Comparison of ENCODE assay signal across 26 cellular contexts in genomic region chr1:3557366-3557765, GRCh38.
"Had no signal": no experiment of that assay in that cellular context is flagged by ENCODE, and none has a peak within 500 bp of the region (broad histone marks: within the 10 kb centered on the region; RNA-seq: fewer than 3 reads in every experiment).

No MANE protein-coding gene starts in this region.

- H3K9me3 ChIP-seq: mucosa of descending colon, ovary, psoas muscle, suprapubic skin, transverse colon, upper lobe of right lung, vagina had no signal

- H3K27me3 ChIP-seq: dorsolateral prefrontal cortex, heart left ventricle, hepatocyte, left lung, ovary, transverse colon, upper lobe of right lung, vagina had no signal

- H2AFZ ChIP-seq: hepatocyte had no signal

- ATAC-seq: foreskin keratinocyte; gastroesophageal sphincter; heart left ventricle; left lung; mucosa of descending colon; natural killer cell treated with Interleukin-12 subunit alpha and Interleukin-12 subunit beta and Interleukin-15 and Interleukin-18, amount 100 ng/mL, for 72 hours; right cardiac atrium; stimulated activated naive CD8-positive, alpha-beta T cell treated with anti-CD3 and anti-CD28 coated beads, Interleukin-15, amount 100 ng/mL, for 72 hours; upper lobe of right lung had no signal

- H3K36me3 ChIP-seq: gastroesophageal sphincter, heart left ventricle, left lung, ovary, suprapubic skin, transverse colon, upper lobe of right lung, vagina had no signal

- DNase-seq: dorsolateral prefrontal cortex; effector CD4-positive, alpha-beta T cell; foreskin keratinocyte; heart left ventricle; left cardiac atrium; left lung; mesenchymal stem cell; mucosa of descending colon; naive B cell; psoas muscle; stimulated activated CD4-positive, alpha-beta T cell treated with anti-CD3 and anti-CD28 coated beads, Interleukin-12 subunit alpha, Interleukin-12 subunit beta, amount 100 ng/mL, for 4 hours; stimulated activated CD4-positive, alpha-beta T cell treated with anti-CD3 and anti-CD28 coated beads, Interleukin-1b, Interleukin-23, amount 100 ng/mL, for 48 hours; stimulated activated CD4-positive, alpha-beta T cell treated with anti-CD3 and anti-CD28 coated beads, Interleukin-4, amount 100 ng/mL, for 1 hour; stimulated activated CD8-positive, alpha-beta memory T cell treated with anti-CD3 and anti-CD28 coated beads, Interleukin-4, amount 100 ng/mL, for 48 hours; stimulated activated naive CD4-positive, alpha-beta T cell; stimulated activated naive CD8-positive, alpha-beta T cell treated with anti-CD3 and anti-CD28 coated beads, Interleukin-15, amount 100 ng/mL, for 72 hours; transverse colon; upper lobe of right lung had no signal

- H3K27ac ChIP-seq: dorsolateral prefrontal cortex, foreskin keratinocyte, gastroesophageal sphincter, heart left ventricle, hepatocyte, left lung, ovary, psoas muscle, suprapubic skin, transverse colon, upper lobe of right lung, vagina had no signal

- H3K4me1 ChIP-seq: foreskin keratinocyte, left lung, psoas muscle, upper lobe of right lung had no signal

- H3K4me2 ChIP-seq: hepatocyte, smooth muscle cell had no signal

- H3K4me3 ChIP-seq: dorsolateral prefrontal cortex, gastroesophageal sphincter, heart left ventricle, hepatocyte, left lung, mucosa of descending colon, ovary, psoas muscle, smooth muscle cell, suprapubic skin, transverse colon, upper lobe of right lung, vagina had no signal
